8 cellular contexts compared by ENCODE assay signal in the genomic region with DNA sequence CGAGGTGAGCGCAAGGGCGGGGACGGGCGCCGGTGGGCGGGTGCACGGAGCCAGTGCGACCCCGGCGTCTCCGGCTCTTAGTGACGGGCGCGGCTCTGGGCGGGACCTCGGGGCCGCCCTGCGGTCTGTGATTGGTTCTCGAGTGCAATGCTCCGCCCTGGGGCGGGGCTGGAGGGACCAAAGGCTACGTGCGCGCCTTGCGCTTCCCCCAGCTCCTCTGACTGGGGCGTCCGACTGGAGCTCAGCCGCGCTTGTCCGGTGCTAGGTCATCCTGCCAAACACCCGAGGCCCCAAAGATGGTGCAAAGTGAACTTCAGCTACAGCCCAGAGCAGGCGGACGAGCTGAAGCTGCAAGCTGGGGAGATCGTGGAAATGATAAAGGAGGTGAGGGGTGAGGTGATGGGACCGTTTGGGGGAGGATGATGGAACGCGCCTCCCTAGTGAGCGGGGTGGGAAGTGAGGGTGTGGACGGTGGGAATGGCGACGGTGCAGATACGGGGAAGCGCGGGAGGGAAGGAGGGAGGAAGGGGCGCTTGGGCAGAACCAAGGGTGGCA. TPM values are rescaled to one million over a fixed set of nuclear protein-coding genes. Genes with fewer than 3 reads are reported as not detected.
DNase-seq lines count a peak whose midpoint lies in the region; ATAC-seq and TF ChIP-seq lines count a peak whose summit lies in the region.

No MANE protein-coding gene starts in this region.

- H3K27me3 ChIP-seq in IMR-90 (ENCODE audit: control insufficient read depth, insufficient read depth, low read length): no peaks in the 10 kb centered on the region
- H3K27me3 ChIP-seq in PC-3 (ENCODE audit: low read length): no peaks in the 10 kb centered on the region

- H3K27me3 Mint-ChIP-seq in natural killer cell (ENCODE audit: low read depth in 2 of 2): no peaks in the 10 kb centered on the region

- H2AK9ac ChIP-seq in IMR-90 (replicated peaks; ENCODE audit: low read depth, low read length, poor library complexity): peak overlapping the region; percentile 99

- peak overlapping the region; percentile 67 for H2BK5ac ChIP-seq in IMR-90 (ENCODE audit: low read depth, low read length, poor library complexity, severe bottlenecking)

- no peaks in the 10 kb centered on the region for H3K9me2 ChIP-seq in PC-3 (replicated peaks; ENCODE audit: low read length)

- H3K4me3 ChIP-seq in IMR-90 (ENCODE audit: insufficient read depth, low read depth, low read length): peak overlapping the region; percentile 61
- H3K4me3 ChIP-seq in PC-3 (ENCODE audit: low read length): peak overlapping the region; percentile 83
- H3K4me3 ChIP-seq in fibroblast of mammary gland (ENCODE audit: control insufficient read depth, low read depth, low read length): peak overlapping the region; percentile 56

- H3K4me3 Mint-ChIP-seq in natural killer cell: peak overlapping the region; percentile 95

- H3K79me1 ChIP-seq in IMR-90 (ENCODE audit: low read depth in 1 of 2, low read length in 2 of 2): peaks cover 16 to 51% of the 10 kb centered on the region in 2 experiments; a peak in 3 of 4 replicates

- H3F3A ChIP-seq in PC-3 (ENCODE audit: low read length, unreplicated experiment): no peaks in the 10 kb centered on the region

- intact Hi-C loops in IMR-90 (cut with micrococcal nuclease): loop anchor here (2.0 kb wide), 1 partner anchor 114 kb away; no protein-coding TSS in a partner anchor
- intact Hi-C loops in PC-3 (cut with micrococcal nuclease): loop anchor here (1.0 kb wide), 1 partner anchor 42 kb away; no protein-coding TSS in a partner anchor
- intact Hi-C loops in natural killer cell (cut with micrococcal nuclease): loop anchor here (2.0 to 5.0 kb wide), 2 partner anchors 60 to 158 kb away; a partner anchor contains a TSS

- TF ChIP-seq RAD21 in IMR-90 (IDR thresholded peaks at IDR 0.05; ENCODE audit: low read length): no peak

- H4K8ac ChIP-seq in IMR-90 (ENCODE audit: low read depth in 2 of 2, low read length in 2 of 2): peak overlapping the region; percentile 7 to 87; a peak in 3 of 4 replicates

- H2AFZ ChIP-seq in IMR-90 (replicated peaks; ENCODE audit: low read length, poor library complexity): peak overlapping the region; percentile 97
- peak overlapping the region; percentile 91 for H2AFZ ChIP-seq in PC-3 (ENCODE audit: low read length)

- H3K36me3 ChIP-seq in IMR-90 (ENCODE audit: control insufficient read depth, insufficient read depth, low read length) (peaks cover 26% of the 10 kb centered on the region), PC-3 (ENCODE audit: low read depth, low read length) (peaks cover 18% of the 10 kb centered on the region)

- ATAC-seq in GM21526 (IDR thresholded peaks at IDR 0.05; ENCODE audit: low FRiP score, unreplicated experiment): peak; percentile 88
- ATAC-seq in IMR-90 (ENCODE audit: low read depth): peak; percentile 99
- peak; percentile 96 for ATAC-seq in PC-3
- ATAC-seq in natural killer cell: peak; percentile 96 to 99 (median 97)

- WGBS in IMR-90 (ENCODE audit: extremely low coverage in 2 of 2, insufficient read length in 1 of 2), 2 experiments: 1% methylated on average over 35 of the region's 46 CpGs; no CpG with 5 or more reads in 1 of the 2 experiments

- 0 out of 3 replicates have a peak overlapping the region, but pooled peaks have one; percentile 7 for H2BK15ac ChIP-seq in IMR-90 (ENCODE audit: low read depth, low read length)

- H3K18ac ChIP-seq in IMR-90 (ENCODE audit: low read depth, low read length): peak overlapping the region; percentile 7; the same call in 1 of the 2 replicates

- H4K5ac ChIP-seq in IMR-90 (ENCODE audit: low read depth, low read length): peak overlapping the region; percentile 37; the same call in 1 of the 2 replicates

- CTCF ChIA-PET in IMR-90 (lab: Yijun Ruan, JAX): no interaction called here
- CTCF ChIA-PET in PC-3 (lab: Charles Lee): no interaction called here

- peak overlapping the region; percentile 88 for H3K4ac ChIP-seq in IMR-90 (ENCODE audit: low read depth, low read length)

- peak overlapping the region; percentile 88 for H2AK5ac ChIP-seq in IMR-90 (ENCODE audit: low read depth, low read length)

- no peak overlapping the region for H3K56ac ChIP-seq in IMR-90 (ENCODE audit: extremely low read depth, insufficient read depth, low read length)

- dilution Hi-C loops in IMR-90 (cut with HindIII; ENCODE audit: low sequenced_read_pairs, unreplicated experiment): no loop called here

- H3K9ac ChIP-seq in IMR-90 (ENCODE audit: low read depth, low read length) (peak overlapping the region; percentile 76), PC-3 (ENCODE audit: low read length) (peak overlapping the region; percentile 77)

- BruUV-seq in IMR-90 (replicated peaks; lab: Mats Ljungman, UMichigan): no TSS peak
- no TSS peak for BruUV-seq in PC-3 (replicated peaks; lab: Mats Ljungman, UMichigan)

- H2BK20ac ChIP-seq in IMR-90 (ENCODE audit: low read depth, low read length): no peak overlapping the region

- peak; percentile 96 for TF ChIP-seq POLR2A in IMR-90 (IDR thresholded peaks at IDR 0.05; ENCODE audit: low read depth, low read length)

- peak overlapping the region; percentile 62 to 83 for H3K27ac Mint-ChIP-seq in natural killer cell

- H3K27ac ChIP-seq in IMR-90 (ENCODE audit: insufficient read depth, low read length) (peak overlapping the region; percentile 47), PC-3 (ENCODE audit: low read length) (0 out of 2 replicates have a peak overlapping the region, but pooled peaks have one; percentile 53)

- H3K4me1 ChIP-seq in IMR-90 (ENCODE audit: control insufficient read depth, insufficient read depth, low read length) (peaks cover 8% of the 10 kb centered on the region), PC-3 (ENCODE audit: insufficient read depth, low read length) (peaks cover 21% of the 10 kb centered on the region)

- no peaks in the 10 kb centered on the region for H3K9me3 ChIP-seq in IMR-90 (ENCODE audit: control insufficient read depth, insufficient read depth, low read length)
- H3K9me3 ChIP-seq in PC-3 (ENCODE audit: low read length): no peaks in the 10 kb centered on the region

- peak overlapping the region; percentile 80 for H3K4me2 ChIP-seq in IMR-90 (ENCODE audit: low read depth, low read length)
- peak overlapping the region; percentile 85 for H3K4me2 ChIP-seq in PC-3 (ENCODE audit: low read length)

- H3K36me3 Mint-ChIP-seq in natural killer cell: peaks cover 7% of the 10 kb centered on the region

- DNase-seq in DMS 273 treated with DMSO at 0.1 percent for 48 hours (lab: John Stamatoyannopoulos, UW) (peak; percentile 89), IMR-90 (peak; percentile 91), PC-3 (peak; percentile 98), activated T-helper 1 cell treated with Interleukin-2 at 50 U/mL for 16 hours (ENCODE audit: low read depth) (peak; percentile 88), fibroblast of mammary gland (ENCODE audit: low read depth) (peak; percentile 86), natural killer cell (peak; percentile 89)
- peak; percentile 84 to 92 (median 91) for DNase-seq in stimulated activated naive CD4-positive, alpha-beta T cell (lab: John Stamatoyannopoulos, UW)

- in situ Hi-C loops in IMR-90 (cut with MboI; ENCODE audit: low sequenced_read_pairs): no loop called here

- H3K9me1 ChIP-seq in IMR-90 (ENCODE audit: insufficient read depth, low read length): peaks cover 8% of the 10 kb centered on the region

- H3K79me2 ChIP-seq in PC-3 (ENCODE audit: low read length): peaks cover 18% of the 10 kb centered on the region

- TF ChIP-seq CTCF in IMR-90 (conservative IDR thresholded peaks at IDR 0.05; ENCODE audit: low read depth, low read length) (no peak), PC-3 (conservative IDR thresholded peaks at IDR 0.05; ENCODE audit: low read depth, low read length) (no peak), fibroblast of mammary gland (conservative IDR thresholded peaks at IDR 0.05; ENCODE audit: control insufficient read depth, insufficient read depth, low read depth, low read length) (no peak), natural killer cell (IDR thresholded peaks at IDR 0.05) (no peak)

- peaks cover 14 to 30% of the 10 kb centered on the region in 2 donors for H3K4me1 Mint-ChIP-seq in natural killer cell

- H4K20me1 ChIP-seq in IMR-90 (ENCODE audit: insufficient read depth, low read length): 0 out of 2 replicates have a peak, but pooled peaks cover 3% of the 10 kb centered on the region
- no peaks in the 10 kb centered on the region for H4K20me1 ChIP-seq in PC-3 (ENCODE audit: low read length)

- peak overlapping the region; percentile 91 for H3K23ac ChIP-seq in IMR-90 (ENCODE audit: low read depth, low read length)

- H2BK120ac ChIP-seq in IMR-90 (ENCODE audit: low read depth, low read length): peak overlapping the region; percentile 60; the same call in 1 of the 2 replicates

- H3K14ac ChIP-seq in IMR-90 (replicated peaks; ENCODE audit: low read depth, low read length): peak overlapping the region; percentile 95

- POLR2A ChIA-PET in IMR-90 (lab: Charles Lee; ENCODE audit: unreplicated experiment): no interaction called here
- POLR2A ChIA-PET in PC-3 (lab: Charles Lee; ENCODE audit: unreplicated experiment): interaction anchor here (0.7 to 1.0 kb wide), 2 partner anchors 54 to 80 kb away, joined by 3 read pairs; no protein-coding TSS in a partner anchor

- no peaks in the 10 kb centered on the region for H3K9me3 Mint-ChIP-seq in natural killer cell

- H4K91ac ChIP-seq in IMR-90 (ENCODE audit: insufficient read depth, low read depth, low read length): peak overlapping the region; percentile 53; the same call in 1 of the 2 replicates

TF ChIP-seq in IMR-90, 13 proteins besides CTCF, POLR2A, EP300 and RAD21 (continues in another document):
- TF ChIP-seq CEBPB (IDR thresholded peaks at IDR 0.05; ENCODE audit: low read depth, low read length) (no peak), SMC3 (IDR thresholded peaks at IDR 0.05; ENCODE audit: low read depth, low read length) (no peak), RCOR1 (IDR thresholded peaks at IDR 0.05; ENCODE audit: insufficient replicate concordance, low read length) (peak; percentile 46), CHD1 (IDR thresholded peaks at IDR 0.05; ENCODE audit: low read depth, low read length) (no peak; the same call in 1 of the 2 replicates), BHLHE40 (IDR thresholded peaks at IDR 0.05; ENCODE audit: low read depth, low read length) (no peak), MXI1 (IDR thresholded peaks at IDR 0.05; ENCODE audit: borderline replicate concordance, low read depth, low read length) (no peak), NFE2L2 (IDR thresholded peaks at IDR 0.05; ENCODE audit: low read depth, low read length) (no peak)

RNA-seq across cellular contexts. Expression of a gene that starts 0.8 kb away (rescaled TPM):
- total RNA-seq in IMR-90 (2012; rRNA removed) (1.8 and 1.9 TPM in 2 replicates), PC-3 (2014; rRNA removed) (11.3 and 16.4 TPM in 2 replicates), natural killer cell (1 to 10 TPM; 1.9 to 2.6 (median 2.5) TPM)
- 11.0 and 11.9 TPM in 2 replicates for polyA plus RNA-seq in IMR-90 (2012; rRNA removed)
- 2.6 and 2.9 TPM in 2 replicates for polyA plus RNA-seq in IMR-90 (2012; cell fraction: cytosol; rRNA removed)
- 65.3 and 92.1 TPM in 2 replicates for polyA plus RNA-seq in IMR-90 (2012; cell fraction: nucleus; rRNA removed; ENCODE audit: low replicate concordance)

RNA-seq across cellular contexts. Expression of a gene that starts 16.5 kb away (rescaled TPM):
- 49.8 and 63.3 TPM in 2 replicates for total RNA-seq in IMR-90 (2012; rRNA removed)
- polyA plus RNA-seq in IMR-90 (2012; rRNA removed): 64.6 and 147 TPM in 2 replicates
- polyA plus RNA-seq in IMR-90 (2012; cell fraction: cytosol; rRNA removed): 167 and 245 TPM in 2 replicates
- polyA plus RNA-seq in IMR-90 (2012; cell fraction: nucleus; rRNA removed; ENCODE audit: low replicate concordance): 42.8 and 99.5 TPM in 2 replicates
- total RNA-seq in PC-3 (2014; rRNA removed): 89.1 and 104 TPM in 2 replicates
- 1 to 10 TPM; 4.0 to 8.0 (median 4.9) TPM for total RNA-seq in natural killer cell

Comparison
In these comparisons a context has a peak if more than half of its experiments do, and no peak if none do; other contexts are left out.
1. Peak in every context shown above with its lines: DNase-seq, ATAC-seq, H3K4me3 ChIP-seq and H3K27ac ChIP-seq.